In the genomic region with DNA sequence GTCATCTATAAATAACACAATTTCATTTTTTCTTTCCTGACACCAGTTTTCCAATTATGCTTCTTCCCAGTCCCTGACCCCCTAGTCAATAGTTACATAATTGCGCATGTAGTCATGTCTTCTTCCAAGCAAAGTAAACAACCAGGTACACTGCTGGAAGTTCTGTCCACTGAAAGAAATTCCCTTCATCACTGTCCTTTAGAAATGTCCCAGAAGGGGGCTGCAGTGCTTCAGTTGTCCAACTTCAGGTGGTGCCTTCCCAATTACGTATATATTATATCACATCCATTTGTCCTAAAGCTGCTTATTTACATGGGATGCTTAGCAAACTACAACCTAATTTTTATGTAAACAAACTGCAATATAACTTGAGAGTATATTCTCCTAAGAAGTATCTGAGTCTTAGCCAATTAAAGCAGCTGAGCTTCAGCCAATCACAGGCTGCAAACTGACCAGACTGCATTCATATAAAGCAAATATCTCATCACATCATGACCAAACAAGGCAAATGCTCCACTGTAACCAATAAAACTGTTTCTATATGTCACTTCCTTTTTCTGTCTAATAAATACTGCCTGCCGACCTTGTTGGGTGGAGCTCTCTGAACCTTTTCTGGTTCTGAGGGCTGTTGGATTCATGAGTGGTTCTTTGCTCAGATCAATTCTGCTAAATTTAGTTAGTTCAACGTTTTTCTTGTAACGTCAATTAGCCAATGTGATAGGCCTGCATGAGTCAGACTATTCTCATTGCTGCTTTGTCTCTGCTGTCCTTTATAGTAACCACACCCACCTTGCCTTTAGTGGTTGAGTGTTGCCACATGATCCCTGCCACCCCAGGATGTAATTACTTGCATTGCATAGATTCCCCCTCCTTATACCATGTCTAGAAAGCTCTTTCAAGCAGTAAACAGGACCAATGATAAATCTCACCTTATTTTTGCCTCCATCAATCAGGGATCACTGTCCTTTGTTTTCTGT, we compare ENCODE assay signal across 1 cellular context.
TF ChIP-seq lines count a peak whose summit lies in the region.

No MANE protein-coding gene starts in this region.

TF ChIP-seq in HCT116, 20 proteins besides CTCF, POLR2A, EP300 and RAD21 (continued from another document):
- TF ChIP-seq, protein P1, sequence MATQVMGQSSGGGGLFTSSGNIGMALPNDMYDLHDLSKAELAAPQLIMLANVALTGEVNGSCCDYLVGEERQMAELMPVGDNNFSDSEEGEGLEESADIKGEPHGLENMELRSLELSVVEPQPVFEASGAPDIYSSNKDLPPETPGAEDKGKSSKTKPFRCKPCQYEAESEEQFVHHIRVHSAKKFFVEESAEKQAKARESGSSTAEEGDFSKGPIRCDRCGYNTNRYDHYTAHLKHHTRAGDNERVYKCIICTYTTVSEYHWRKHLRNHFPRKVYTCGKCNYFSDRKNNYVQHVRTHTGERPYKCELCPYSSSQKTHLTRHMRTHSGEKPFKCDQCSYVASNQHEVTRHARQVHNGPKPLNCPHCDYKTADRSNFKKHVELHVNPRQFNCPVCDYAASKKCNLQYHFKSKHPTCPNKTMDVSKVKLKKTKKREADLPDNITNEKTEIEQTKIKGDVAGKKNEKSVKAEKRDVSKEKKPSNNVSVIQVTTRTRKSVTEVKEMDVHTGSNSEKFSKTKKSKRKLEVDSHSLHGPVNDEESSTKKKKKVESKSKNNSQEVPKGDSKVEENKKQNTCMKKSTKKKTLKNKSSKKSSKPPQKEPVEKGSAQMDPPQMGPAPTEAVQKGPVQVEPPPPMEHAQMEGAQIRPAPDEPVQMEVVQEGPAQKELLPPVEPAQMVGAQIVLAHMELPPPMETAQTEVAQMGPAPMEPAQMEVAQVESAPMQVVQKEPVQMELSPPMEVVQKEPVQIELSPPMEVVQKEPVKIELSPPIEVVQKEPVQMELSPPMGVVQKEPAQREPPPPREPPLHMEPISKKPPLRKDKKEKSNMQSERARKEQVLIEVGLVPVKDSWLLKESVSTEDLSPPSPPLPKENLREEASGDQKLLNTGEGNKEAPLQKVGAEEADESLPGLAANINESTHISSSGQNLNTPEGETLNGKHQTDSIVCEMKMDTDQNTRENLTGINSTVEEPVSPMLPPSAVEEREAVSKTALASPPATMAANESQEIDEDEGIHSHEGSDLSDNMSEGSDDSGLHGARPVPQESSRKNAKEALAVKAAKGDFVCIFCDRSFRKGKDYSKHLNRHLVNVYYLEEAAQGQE (IDR thresholded peaks at IDR 0.05; ENCODE audit: low read depth), result no peak
- no peak for TF ChIP-seq EZH2phosphoT487 (IDR thresholded peaks at IDR 0.05; ENCODE audit: borderline replicate concordance)
- no peak for TF ChIP-seq CBX3 (IDR thresholded peaks at IDR 0.05; ENCODE audit: low read depth)
- TF ChIP-seq YY1 (IDR thresholded peaks at IDR 0.05; ENCODE audit: extremely low read depth, insufficient replicate concordance, low read depth, low read length), result no peak
- TF ChIP-seq CEBPB (IDR thresholded peaks at IDR 0.05; ENCODE audit: low read depth), result no peak
- TF ChIP-seq, protein P2, sequence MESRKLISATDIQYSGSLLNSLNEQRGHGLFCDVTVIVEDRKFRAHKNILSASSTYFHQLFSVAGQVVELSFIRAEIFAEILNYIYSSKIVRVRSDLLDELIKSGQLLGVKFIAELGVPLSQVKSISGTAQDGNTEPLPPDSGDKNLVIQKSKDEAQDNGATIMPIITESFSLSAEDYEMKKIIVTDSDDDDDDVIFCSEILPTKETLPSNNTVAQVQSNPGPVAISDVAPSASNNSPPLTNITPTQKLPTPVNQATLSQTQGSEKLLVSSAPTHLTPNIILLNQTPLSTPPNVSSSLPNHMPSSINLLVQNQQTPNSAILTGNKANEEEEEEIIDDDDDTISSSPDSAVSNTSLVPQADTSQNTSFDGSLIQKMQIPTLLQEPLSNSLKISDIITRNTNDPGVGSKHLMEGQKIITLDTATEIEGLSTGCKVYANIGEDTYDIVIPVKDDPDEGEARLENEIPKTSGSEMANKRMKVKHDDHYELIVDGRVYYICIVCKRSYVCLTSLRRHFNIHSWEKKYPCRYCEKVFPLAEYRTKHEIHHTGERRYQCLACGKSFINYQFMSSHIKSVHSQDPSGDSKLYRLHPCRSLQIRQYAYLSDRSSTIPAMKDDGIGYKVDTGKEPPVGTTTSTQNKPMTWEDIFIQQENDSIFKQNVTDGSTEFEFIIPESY (IDR thresholded peaks at IDR 0.05; ENCODE audit: extremely low read depth, insufficient replicate concordance, low read length), result no peak
